In the genomic region with DNA sequence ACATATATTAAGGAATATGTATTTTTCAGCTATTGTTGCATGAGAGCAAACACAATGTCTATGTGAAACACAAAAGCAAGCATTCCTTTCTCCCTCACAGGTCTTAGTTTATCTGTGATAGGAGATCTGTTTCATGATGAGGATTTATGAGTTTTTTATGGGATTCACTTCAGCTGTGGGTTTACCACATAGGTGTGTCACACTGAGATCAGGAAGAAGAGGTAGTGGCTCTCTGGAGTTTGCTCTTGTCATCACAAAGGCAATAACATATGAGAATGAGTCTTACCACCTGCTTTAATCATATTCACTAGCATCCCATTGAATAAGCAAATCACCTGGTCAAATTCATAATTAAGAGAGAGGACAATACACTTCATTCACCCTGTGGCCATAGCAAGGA, we compare ENCODE assay signal across 20 cellular contexts.
DNase-seq lines count a peak whose midpoint lies in the region; ATAC-seq and TF ChIP-seq lines count a peak whose summit lies in the region.
"Had no signal": no experiment of that assay in that cellular context is flagged by ENCODE, and none has a peak within 500 bp of the region (broad histone marks: within the 10 kb centered on the region; RNA-seq: fewer than 3 reads in every experiment).

No MANE protein-coding gene starts in this region.

- no peaks in the 10 kb centered on the region for H3K9me3 ChIP-seq in PC-3 (ENCODE audit: low read length)
- no peaks in the 10 kb centered on the region for H3K9me3 ChIP-seq in prostate gland
- H3K9me3 ChIP-seq: A549, BE2C had no signal

- peaks cover 11% of the 10 kb centered on the region for H3F3A ChIP-seq in PC-3 (ENCODE audit: low read length, unreplicated experiment)

- H4K20me1 ChIP-seq in PC-3 (ENCODE audit: low read length) = no peaks in the 10 kb centered on the region
- H4K20me1 ChIP-seq: BLaER1 treated with 17β-estradiol and CSF1 and Interleukin-3, amounts not matched to agents 10 nM and 100 nM had no signal

- H3K4me3 ChIP-seq in PC-3 (ENCODE audit: low read length) (no peak overlapping the region), prostate gland (no peak overlapping the region)
- H3K4me3 ChIP-seq: A549; BLaER1 treated with 17β-estradiol and CSF1 and Interleukin-3, amounts not matched to agents 10 nM and 100 nM; GM23338 had no signal

- peak; percentile 12 for DNase-seq in DMS53 (lab: John Stamatoyannopoulos, UW)
- no peak for DNase-seq in DMS53 treated with DMSO at 0.1 percent for 48 hours (lab: John Stamatoyannopoulos, UW; ENCODE audit: unreplicated experiment)
- DNase-seq in PC-3 = peak; percentile 70
- DNase-seq in prostate gland (ENCODE audit: low spot score) = peak; percentile 4
- DNase-seq in NCI-H1417 (lab: John Stamatoyannopoulos, UW) = no peak
- DNase-seq: 8988T; ACHN; AML-193; BE2C; CD4-positive, alpha-beta T cell; CD8-positive, alpha-beta memory T cell; DMS 273 treated with DMSO at 0.1 percent for 48 hours; DMS79 treated with DMSO at 0.1 percent for 48 hours; GF-D8; H9 had no signal

- peak overlapping the region; percentile 9; the same call in 1 of the 2 replicates for H3K9ac ChIP-seq in PC-3 (ENCODE audit: low read length)
- H3K9ac ChIP-seq: BLaER1 treated with 17β-estradiol and CSF1 and Interleukin-3, amounts not matched to agents 10 nM and 100 nM had no signal

- CTCF ChIA-PET in PC-3 (lab: Charles Lee) = no interaction called here

- no peaks in the 10 kb centered on the region for H3K9me2 ChIP-seq in PC-3 (replicated peaks; ENCODE audit: low read length)

- intact Hi-C loops in PC-3 (cut with micrococcal nuclease) = loop anchor here (2.0 to 5.0 kb wide), 6 partner anchors 48 to 961 kb away; partner anchors contain the start of gene SLC39A10
- intact Hi-C loops in prostate gland (cut with DNase I) = no loop called here

- H3K79me2 ChIP-seq in PC-3 (ENCODE audit: low read length) = no peaks in the 10 kb centered on the region

- POLR2A ChIA-PET in PC-3 (lab: Charles Lee; ENCODE audit: unreplicated experiment) = no interaction called here

- peak overlapping the region; percentile 53; the same call in 1 of the 2 replicates for H3K4me2 ChIP-seq in PC-3 (ENCODE audit: low read length)
- H3K4me2 ChIP-seq: A549; BLaER1 treated with 17β-estradiol and CSF1 and Interleukin-3, amounts not matched to agents 10 nM and 100 nM; GM23338 had no signal

- TF ChIP-seq CTCF in PC-3 (conservative IDR thresholded peaks at IDR 0.05; ENCODE audit: low read depth, low read length) (no peak), prostate gland (IDR thresholded peaks at IDR 0.05) (no peak)

- H3K27me3 ChIP-seq in PC-3 (ENCODE audit: low read length) (no peaks in the 10 kb centered on the region), prostate gland (replicated peaks; ENCODE audit: insufficient read depth) (no peaks in the 10 kb centered on the region)
- H3K27me3 ChIP-seq: BE2C; BLaER1 treated with 17β-estradiol and CSF1 and Interleukin-3, amounts not matched to agents 10 nM and 100 nM had no signal

- H2AFZ ChIP-seq in PC-3 (ENCODE audit: low read length) = no peak overlapping the region
- H2AFZ ChIP-seq: GM23338 had no signal

- no TSS peak for BruUV-seq in PC-3 (replicated peaks; lab: Mats Ljungman, UMichigan)

- H3K36me3 ChIP-seq in PC-3 (ENCODE audit: low read depth, low read length) (no peaks in the 10 kb centered on the region), prostate gland (no peaks in the 10 kb centered on the region)
- H3K36me3 ChIP-seq: BE2C; BLaER1 treated with 17β-estradiol and CSF1 and Interleukin-3, amounts not matched to agents 10 nM and 100 nM had no signal

- H3K27ac ChIP-seq in PC-3 (ENCODE audit: low read length) (peak overlapping the region; percentile 81), prostate gland (no peak overlapping the region)
- H3K27ac ChIP-seq: A549; BLaER1 treated with 17β-estradiol and CSF1 and Interleukin-3, amounts not matched to agents 10 nM and 100 nM had no signal

- TF ChIP-seq POLR2A in prostate gland (IDR thresholded peaks at IDR 0.05) = no peak

- ATAC-seq in PC-3 = peak; percentile 51
- ATAC-seq in HG03439 (IDR thresholded peaks at IDR 0.05; ENCODE audit: unreplicated experiment) = no peak
- ATAC-seq: A549, GM23338, HCT116 had no signal

- H3K4me1 ChIP-seq in PC-3 (ENCODE audit: insufficient read depth, low read length) = peaks cover 37% of the 10 kb centered on the region
- H3K4me1 ChIP-seq in prostate gland (replicated peaks) = no peaks in the 10 kb centered on the region
- H3K4me1 ChIP-seq: A549; BE2C; BLaER1 treated with 17β-estradiol and CSF1 and Interleukin-3, amounts not matched to agents 10 nM and 100 nM had no signal

Comparison
In these comparisons a context has a peak if more than half of its experiments do, and no peak if none do; other contexts are left out.
1. DNase-seq: peak in DMS53 (single experiment), PC-3 (single experiment) and prostate gland (single experiment); none in DMS53 treated with DMSO at 0.1 percent for 48 hours (single experiment) and NCI-H1417 (0 of 3).